8 cellular contexts compared by ENCODE assay signal in genomic region chr17:31548709-31549108, GRCh38.
A peak's percentile ranks its signal among the peaks of the same experiment; 100 is the strongest.
DNase-seq lines count a peak whose midpoint lies in the region; ATAC-seq, FAIRE-seq and TF ChIP-seq lines count a peak whose summit lies in the region.

No MANE protein-coding gene starts in this region.

- peak overlapping the region; percentile 46 for H3K4ac ChIP-seq in mesendoderm (ENCODE audit: low read depth, low read length)

- no peak overlapping the region for H2BK15ac ChIP-seq in mesendoderm (replicated peaks; ENCODE audit: low read depth)

- no peaks in the 10 kb centered on the region for H3K79me2 ChIP-seq in mesendoderm (ENCODE audit: control insufficient read depth, insufficient read depth, low read length)

- H3K79me1 ChIP-seq in mesendoderm (ENCODE audit: low read length): no peaks in the 10 kb centered on the region

- FAIRE-seq in GM19239 (lab: Jason Lieb, UNC): no peak

- peak overlapping the region; percentile 89 for H3K4me3 ChIP-seq in brain microvascular endothelial cell (ENCODE audit: low read depth, low read length)
- peak overlapping the region; percentile 87 for H3K4me3 ChIP-seq in mesendoderm (ENCODE audit: low read length)
- H3K4me3 ChIP-seq in lower leg skin (ENCODE audit: low read depth, poor library complexity, severe bottlenecking): no peak overlapping the region

- no peaks in the 10 kb centered on the region for H3K4me1 ChIP-seq in mesendoderm (ENCODE audit: control insufficient read depth, low read depth, low read length)

- no peak overlapping the region for H2AK5ac ChIP-seq in mesendoderm (ENCODE audit: low read length)

- no peak overlapping the region for H3K23ac ChIP-seq in mesendoderm (ENCODE audit: low read length)

- in situ Hi-C loops in brain microvascular endothelial cell (cut with HindIII; ENCODE audit: low pct_ligation_motif_present, low sequenced_read_pairs): no loop called here

- H3K27me3 ChIP-seq in brain microvascular endothelial cell (replicated peaks) (no peaks in the 10 kb centered on the region), mesendoderm (ENCODE audit: insufficient read depth, low read length, poor library complexity) (no peaks in the 10 kb centered on the region)

- no peak overlapping the region for H4K5ac ChIP-seq in mesendoderm (ENCODE audit: low read length)

- H2BK120ac ChIP-seq in mesendoderm (ENCODE audit: low read depth, low read length): no peak overlapping the region

- H3K56ac ChIP-seq in mesendoderm (ENCODE audit: low read length): peak overlapping the region; percentile 99

- H3K9ac ChIP-seq in mesendoderm (ENCODE audit: low read length): peak overlapping the region; percentile 93

- no peak overlapping the region for H3K18ac ChIP-seq in mesendoderm (ENCODE audit: low read length)

- WGBS in mesendoderm (ENCODE audit: extremely low coverage, insufficient coverage, low lambda C conversion rate): no CpG with 5 or more reads among the region's 5 CpGs
- WGBS in lower leg skin, 2 donors: 35 to 37% methylated on average over 5 of the region's 5 CpGs

- TF ChIP-seq CTCF in brain microvascular endothelial cell (IDR thresholded peaks at IDR 0.05; ENCODE audit: low read depth, low read length, missing control alignments) (no peak), lower leg skin (IDR thresholded peaks at IDR 0.05) (no peak)

- no peak overlapping the region for H2BK5ac ChIP-seq in mesendoderm (ENCODE audit: low read length)

- H3K27ac ChIP-seq in brain microvascular endothelial cell (no peak overlapping the region), mesendoderm (ENCODE audit: low read depth, low read length) (no peak overlapping the region)

- peak overlapping the region; percentile 89 for H3K4me2 ChIP-seq in mesendoderm (ENCODE audit: low read length)

- ATAC-seq in Right ventricle myocardium superior (ENCODE audit: poor library complexity): peak; percentile 34

- no peak for DNase-seq in Right ventricle myocardium superior
- no peak for DNase-seq in cardiac septum (ENCODE audit: low spot score)
- DNase-seq in brain microvascular endothelial cell: no peak
- no peak for DNase-seq in mesendoderm
- no peak for DNase-seq in lower leg skin (ENCODE audit: low spot score in 2 of 2)
- DNase-seq in epidermal melanocyte (ENCODE audit: insufficient read length, low spot score): no peak
- DNase-seq in putamen (ENCODE audit: low spot score): no peak
- no peak for DNase-seq in GM19239 (ENCODE audit: insufficient read length, low spot score)

- TF ChIP-seq POLR2A in lower leg skin (IDR thresholded peaks at IDR 0.05): no peak

- intact Hi-C loops in Right ventricle myocardium superior (cut with DNase I): no loop called here
- intact Hi-C loops in cardiac septum (cut with DNase I): loop anchor here (2.0 kb wide), 1 partner anchor 32 kb away; no protein-coding TSS in a partner anchor
- intact Hi-C loops in lower leg skin (cut with DNase I; ENCODE audit: low total_unique reads): no loop called here

- H4K8ac ChIP-seq in mesendoderm (ENCODE audit: low read depth, low read length): no peak overlapping the region

- H3K36me3 ChIP-seq in brain microvascular endothelial cell (replicated peaks): no peaks in the 10 kb centered on the region
- H3K36me3 ChIP-seq in mesendoderm (ENCODE audit: control insufficient read depth, insufficient read depth, low read length): no peaks in the 10 kb centered on the region
